In genomic region chr5:73399761-73400160, GRCh38 we compare ENCODE assay signal across 21 cellular contexts. TPM values are rescaled to one million over a fixed set of nuclear protein-coding genes. Genes with fewer than 3 reads are reported as not detected.
DNase-seq lines count a peak whose midpoint lies in the region; ATAC-seq, FAIRE-seq and TF ChIP-seq lines count a peak whose summit lies in the region.
"Had no signal": no experiment of that assay in that cellular context is flagged by ENCODE, and none has a peak within 500 bp of the region (broad histone marks: within the 10 kb centered on the region; RNA-seq: fewer than 3 reads in every experiment).

No MANE protein-coding gene starts in this region.

- TF ChIP-seq EP300 in SK-N-SH (IDR thresholded peaks at IDR 0.05; ENCODE audit: borderline replicate concordance in 1 of 2, low read depth in 1 of 2, low read length in 1 of 2): peak in 1 of 2 experiments; percentile 25; a peak in 1 of 4 replicates

- ATAC-seq in GM21526 (IDR thresholded peaks at IDR 0.05; ENCODE audit: low FRiP score, unreplicated experiment): no peak
- ATAC-seq: GM12878 had no signal

- TF ChIP-seq CTCF in HEK293 (tag by site-specific recombination; IDR thresholded peaks at IDR 0.05) (no peak), SK-N-SH (IDR thresholded peaks at IDR 0.05) (no peak)

- H2AFZ ChIP-seq in SK-N-SH (ENCODE audit: low read depth): no peak overlapping the region

- no peak overlapping the region for H3K4me2 ChIP-seq in SK-N-SH
- H3K4me2 ChIP-seq: BLaER1 had no signal

- H3K9me3 ChIP-seq in HEK293 (ENCODE audit: control insufficient read depth, insufficient read depth, low read depth, low read length) (no peaks in the 10 kb centered on the region), SK-N-SH (no peaks in the 10 kb centered on the region)
- H3K9me3 ChIP-seq: BE2C, BLaER1 had no signal

- POLR2A ChIA-PET in HEK293 (lab: Yijun Ruan, JAX): interaction anchor here (1.1 kb wide), 1 partner anchor 16 kb away, joined by 3 read pairs; no protein-coding TSS in a partner anchor
- POLR2A ChIA-PET in SK-N-SH (lab: Yijun Ruan, JAX): no interaction called here

- TF ChIP-seq RAD21 in SK-N-SH (IDR thresholded peaks at IDR 0.05; ENCODE audit: low read length): no peak

- H3K27ac ChIP-seq in HEK293 (ENCODE audit: extremely low read depth, low read depth, low read length) (no peak overlapping the region), SK-N-SH (ENCODE audit: low read depth in 2 of 2, low read length in 1 of 2) (peak overlapping the region; percentile 18 to 34; a peak in 2 of 4 replicates)
- H3K27ac ChIP-seq: BLaER1 had no signal

- H3K79me2 ChIP-seq in SK-N-SH (ENCODE audit: insufficient read depth): no peaks in the 10 kb centered on the region

- peak; percentile 74 for FAIRE-seq in endometrium (lab: Jason Lieb, UNC)
- FAIRE-seq: GM12892, GM18507 had no signal

- DNase-seq in SK-N-SH (no peak), G401 (ENCODE audit: low spot score) (no peak), DMS 273 treated with DMSO at 0.1 percent for 48 hours (lab: John Stamatoyannopoulos, UW) (no peak)
- DNase-seq: 8988T; ACHN; BE2C; C1 segment of cervical spinal cord; CD4-positive, alpha-beta memory T cell; CD4-positive, CD25-positive, alpha-beta regulatory T cell; CD8-positive, alpha-beta memory T cell; COR-L47; DMS79 treated with DMSO at 0.1 percent for 48 hours; GDM1 had no signal

- H3K27me3 ChIP-seq in SK-N-SH (ENCODE audit: insufficient read depth): no peaks in the 10 kb centered on the region
- H3K27me3 ChIP-seq: BLaER1 had no signal

- H3K9ac ChIP-seq in SK-N-SH: no peak overlapping the region
- H3K9ac ChIP-seq: BLaER1 had no signal

- in situ Hi-C loops in G401 (cut with HindIII; ENCODE audit: low sequenced_read_pairs): no loop called here

- H3K36me3 ChIP-seq in HEK293 (ENCODE audit: control insufficient read depth in 2 of 2, insufficient read depth in 1 of 2, low read length in 2 of 2) (no peaks in the 10 kb centered on the region), SK-N-SH (replicated peaks in 1 of 2; ENCODE audit: control insufficient read depth in 1 of 2, insufficient read depth in 2 of 2, low read length in 1 of 2) (no peaks in the 10 kb centered on the region)
- H3K36me3 ChIP-seq: BE2C, BLaER1 had no signal

- H4K20me1 ChIP-seq in SK-N-SH (ENCODE audit: insufficient read depth): no peaks in the 10 kb centered on the region
- H4K20me1 ChIP-seq: BLaER1 had no signal

- H3K4me3 ChIP-seq in HEK293 (ENCODE audit: low read depth, low read length): no peak overlapping the region
- H3K4me3 ChIP-seq in SK-N-SH (ENCODE audit: low read depth in 2 of 2, low read length in 1 of 2): no peak overlapping the region
- H3K4me3 ChIP-seq: BLaER1, GM12878 had no signal

- H3K4me1 ChIP-seq in HEK293 (ENCODE audit: control insufficient read depth, insufficient read depth, low read length) (0 out of 2 replicates have a peak, but pooled peaks cover 3% of the 10 kb centered on the region), SK-N-SH (ENCODE audit: control insufficient read depth in 1 of 2, insufficient read depth in 2 of 2, low read depth in 1 of 2, low read length in 1 of 2) (peaks cover 0 to 4% of the 10 kb centered on the region in 2 experiments; a peak in 1 of 4 replicates)
- H3K4me1 ChIP-seq: BE2C, BLaER1 had no signal

- H3K9me2 ChIP-seq in SK-N-SH: no peaks in the 10 kb centered on the region

- H3F3A ChIP-seq in SK-N-SH (replicated peaks; ENCODE audit: insufficient read depth): peaks cover 14% of the 10 kb centered on the region

- CTCF ChIA-PET in HEK293 (lab: Yijun Ruan, JAX) (interaction anchor here (0.6 to 2.9 kb wide), 5 partner anchors 10 to 1505 kb away, joined by 3 to 10 read pairs (median 4); no protein-coding TSS in a partner anchor), SK-N-SH (lab: Yijun Ruan, JAX) (interaction anchor here (1.0 to 2.1 kb wide), 3 partner anchors 51 to 184 kb away, joined by 3 to 7 read pairs (median 4); no protein-coding TSS in a partner anchor)

TF ChIP-seq in HEK293, 187 proteins besides CTCF, POLR2A, EP300 and RAD21:
- TF ChIP-seq PRDM6 (tag by site-specific recombination; IDR thresholded peaks at IDR 0.05): peak; percentile 65
- no peak for TF ChIP-seq ZSCAN16 (tag by site-specific recombination; IDR thresholded peaks at IDR 0.05)

TF ChIP-seq in SK-N-SH, 30 proteins besides CTCF, POLR2A, EP300 and RAD21 (continues in another document):
- TF ChIP-seq CHD2 (IDR thresholded peaks at IDR 0.05; ENCODE audit: low read length, partially characterized antibody): no peak
- TF ChIP-seq USF2 (IDR thresholded peaks at IDR 0.05; ENCODE audit: borderline replicate concordance, low read depth, low read length): no peak
- no peak for TF ChIP-seq EZH2phosphoT487 (IDR thresholded peaks at IDR 0.05; ENCODE audit: borderline replicate concordance, low read depth)
- TF ChIP-seq POLR2AphosphoS5 (IDR thresholded peaks at IDR 0.05; ENCODE audit: low read depth, low read length): no peak
- no peak for TF ChIP-seq TEAD4 (IDR thresholded peaks at IDR 0.05; ENCODE audit: borderline replicate concordance, insufficient read depth)
- no peak for TF ChIP-seq MAX (IDR thresholded peaks at IDR 0.05; ENCODE audit: low read depth)
- TF ChIP-seq SMC3 (IDR thresholded peaks at IDR 0.05; ENCODE audit: low read depth, low read length): no peak
- TF ChIP-seq PBX3 (IDR thresholded peaks at IDR 0.05): no peak
- no peak for TF ChIP-seq MEF2A (IDR thresholded peaks at IDR 0.05; ENCODE audit: borderline replicate concordance, low read depth)
- no peak for TF ChIP-seq REST (IDR thresholded peaks at IDR 0.05; ENCODE audit: low read depth, low read length)
- no peak for TF ChIP-seq RFX5 (IDR thresholded peaks at IDR 0.05; ENCODE audit: low read length)
- no peak for TF ChIP-seq JUND (IDR thresholded peaks at IDR 0.05)
- TF ChIP-seq TAF1 (IDR thresholded peaks at IDR 0.05; ENCODE audit: borderline replicate concordance, low read depth, low read length): no peak
- TF ChIP-seq ZBTB33 (IDR thresholded peaks at IDR 0.05; ENCODE audit: borderline replicate concordance, low read depth): no peak

RNA-seq across cellular contexts. Expression of gene FOXD1, which starts 48.8 kb away (rescaled TPM):
- 39.6 and 73.9 TPM in 2 replicates for polyA plus RNA-seq in SK-N-SH (2012; rRNA removed)
- 71.2 and 72.6 TPM in 2 replicates for polyA plus RNA-seq in SK-N-SH (2012; cell fraction: cytosol; rRNA removed)
- 48.7 and 52.6 TPM in 2 replicates for polyA plus RNA-seq in SK-N-SH (2012; cell fraction: nucleus; rRNA removed)
- 11.3 and 11.8 TPM in 2 replicates for total RNA-seq in G401 (2014; rRNA removed; shearing (Covaris generic))
- total RNA-seq: CD4-positive, alpha-beta memory T cell; CD4-positive, CD25-positive, alpha-beta regulatory T cell; GM12878 had no signal
- polyA plus RNA-seq: CD14-positive monocyte; CD8-positive, alpha-beta memory T cell; GM12878 had no signal
